19 cellular contexts compared by ENCODE assay signal in genomic region chr10:124078028-124078427, GRCh38.
"Had no signal": no experiment of that assay in that cellular context is flagged by ENCODE, and none has a peak within 500 bp of the region (broad histone marks: within the 10 kb centered on the region; RNA-seq: fewer than 3 reads in every experiment).

No MANE protein-coding gene starts in this region.

- H3K27ac Mint-ChIP-seq: activated T-cell treated with anti-CD3 and anti-CD28 coated beads, Interleukin-2, amount 50 U/mL, for 24 hours; naive thymus-derived CD4-positive, alpha-beta T cell; type B pancreatic cell had no signal

- ATAC-seq: heart left ventricle; left colon; naive thymus-derived CD4-positive, alpha-beta T cell had no signal

- H3K36me3 Mint-ChIP-seq: naive thymus-derived CD4-positive, alpha-beta T cell had no signal

- DNase-seq: activated CD4-positive, alpha-beta T cell treated with anti-CD3 and anti-CD28 coated beads, Interleukin-2, amount 50 U/mL, for 4 hours; activated CD4-positive, CD25-positive, alpha-beta regulatory T cell treated with anti-CD3 and anti-CD28 coated beads, Interleukin-2, amount 50 U/mL, for 72 hours; activated effector memory CD4-positive, alpha-beta T cell treated with Interleukin-2 at 50 U/mL for 16 hours; activated naive CD4-positive, alpha-beta T cell treated with anti-CD3 and anti-CD28 coated beads, Interleukin-2, amount 50 U/mL, for 16 hours; activated T-cell treated with anti-CD3 and anti-CD28 coated beads, Interleukin-2, amount 50 U/mL, for 24 hours; cortex of kidney; effector CD4-positive, alpha-beta T cell; foreskin melanocyte; heart left ventricle; left colon; naive thymus-derived CD4-positive, alpha-beta T cell; occipital lobe; stimulated activated CD4-positive, alpha-beta T cell treated with anti-CD3 and anti-CD28 coated beads, Interleukin-15, amount 100 ng/mL, for 24 hours; stimulated activated CD4-positive, alpha-beta T cell treated with anti-CD3 and anti-CD28 coated beads, Interleukin-4, amount 100 ng/mL, for 1 hour; stimulated activated naive CD4-positive, alpha-beta T cell treated with Interleukin-2 at 50 U/mL for 16 hours had no signal

- H3K27ac ChIP-seq: cardiac muscle cell, skin epidermis had no signal

- H3K27me3 ChIP-seq: cardiac muscle cell, heart left ventricle had no signal

- H3K36me3 ChIP-seq: cardiac muscle cell, heart left ventricle had no signal

- H3K9me3 Mint-ChIP-seq: activated T-cell treated with anti-CD3 and anti-CD28 coated beads, Interleukin-2, amount 50 U/mL, for 24 hours had no signal

- H3K4me3 Mint-ChIP-seq: activated T-cell treated with anti-CD3 and anti-CD28 coated beads, Interleukin-2, amount 50 U/mL, for 24 hours; naive thymus-derived CD4-positive, alpha-beta T cell had no signal

- H3K9me3 ChIP-seq: heart left ventricle had no signal

- H3K4me3 ChIP-seq: cardiac muscle cell, heart left ventricle, lung, skin epidermis had no signal
